14 cellular contexts compared by ENCODE assay signal in the genomic region with DNA sequence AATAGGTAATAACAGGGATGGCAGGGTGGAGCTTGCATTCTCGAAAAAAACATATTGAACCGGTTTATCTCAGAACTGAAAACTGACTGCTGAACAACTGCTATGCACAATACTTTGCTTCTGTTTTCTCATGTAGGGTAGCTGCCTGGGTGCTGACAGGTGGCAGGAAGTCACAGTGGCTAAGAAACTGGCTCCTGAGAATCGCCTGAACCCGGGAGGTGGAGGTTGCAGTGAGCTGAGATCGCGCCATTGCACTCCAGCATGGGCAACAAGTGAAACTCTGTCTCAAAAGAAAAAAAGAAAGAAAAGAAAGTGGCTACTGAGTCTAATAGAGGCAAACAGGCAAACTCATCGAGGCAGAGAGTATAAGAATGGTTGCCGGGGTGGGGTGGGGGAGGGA.
"Had no signal": no experiment of that assay in that cellular context is flagged by ENCODE, and none has a peak within 500 bp of the region (broad histone marks: within the 10 kb centered on the region; RNA-seq: fewer than 3 reads in every experiment).

No MANE protein-coding gene starts in this region.

- H3K9me3 ChIP-seq: gastrocnemius medialis, left lung, thyroid gland had no signal

- ATAC-seq: activated CD4-positive, alpha-beta T cell treated with anti-CD3 and anti-CD28 coated beads for 36 hours; esophagus mucosa; gastrocnemius medialis; left lung; stimulated activated naive B cell treated with anti-CD40 and anti-IgM and Interleukin-4, amounts not matched to agents 10 μg/mL and 1 μg/mL and 100 μg/mL, for 72 hours; WTC11 had no signal

- H3K4me1 ChIP-seq: gastrocnemius medialis, left lung, thyroid gland had no signal

- H3K4me3 ChIP-seq: gastrocnemius medialis, left lung, thyroid gland had no signal

- H3K27ac ChIP-seq: gastrocnemius medialis, left lung, thyroid gland had no signal

- DNase-seq: activated CD4-positive, alpha-beta T cell treated with anti-CD3 and anti-CD28 coated beads for 36 hours; activated CD4-positive, alpha-beta T cell treated with anti-CD3 and anti-CD28 coated beads, Interleukin-2, amount 50 U/mL, for 48 hours; activated gamma-delta T cell treated with Interleukin-2 at 50 U/mL for 16 hours; activated T-cell treated with anti-CD3 and anti-CD28 coated beads for 4 hours; effector CD8-positive, alpha-beta T cell; gastrocnemius medialis; head of caudate nucleus; left lung; occipital lobe; retina; stimulated activated naive B cell treated with anti-CD40 and anti-IgM and Interleukin-4, amounts not matched to agents 10 μg/mL and 1 μg/mL and 100 μg/mL, for 72 hours; thyroid gland had no signal

- H3K27me3 ChIP-seq: gastrocnemius medialis, thyroid gland had no signal

- H3K36me3 ChIP-seq: gastrocnemius medialis, left lung, thyroid gland had no signal
